8 cellular contexts compared by ENCODE assay signal in the genomic region with DNA sequence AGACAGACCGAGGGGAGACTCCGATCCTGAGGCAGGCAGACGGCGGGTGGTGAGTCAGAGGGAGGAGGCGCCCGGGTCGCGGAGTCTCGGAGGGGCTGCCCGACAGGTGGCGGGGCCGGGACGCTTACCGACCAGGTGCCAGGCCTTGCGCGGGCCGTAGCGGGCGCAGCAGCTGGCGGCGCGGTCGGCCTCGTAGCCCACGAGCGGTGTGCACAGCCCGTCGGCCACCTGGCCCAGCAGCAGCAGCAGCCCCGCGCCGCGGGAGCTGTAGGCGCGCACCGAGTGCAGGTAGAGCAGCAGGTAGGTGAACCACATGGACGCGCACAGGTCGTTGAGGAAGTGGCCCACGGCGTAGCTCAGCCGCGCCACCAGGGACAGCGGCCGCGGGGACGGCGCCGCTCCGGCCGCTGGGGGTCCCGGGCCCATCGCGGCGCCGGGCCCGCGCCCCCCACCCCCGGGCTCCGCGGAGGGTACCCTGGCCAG. TPM values are rescaled to one million over a fixed set of nuclear protein-coding genes. Genes with fewer than 3 reads are reported as not detected.
A peak's percentile ranks its signal among the peaks of the same experiment; 100 is the strongest.
DNase-seq lines count a peak whose midpoint lies in the region; ATAC-seq, FAIRE-seq and TF ChIP-seq lines count a peak whose summit lies in the region.

No MANE protein-coding gene starts in this region.

- H3K27ac Mint-ChIP-seq in activated B cell treated with CpG ODN at 0.5 μM for 24 hours = peak overlapping the region; percentile 81

- H3K14ac ChIP-seq in mesenchymal stem cell (ENCODE audit: low read length in 2 of 2) = peak overlapping the region in 1 of 2 experiments; percentile 100

- H3K27me3 ChIP-seq in mesenchymal stem cell (ENCODE audit: control insufficient read depth in 1 of 2, insufficient read depth in 1 of 2, low read length in 2 of 2) = no peaks in the 10 kb centered on the region

- DNase-seq in activated B cell treated with CpG ODN at 0.5 μM for 24 hours (peak; percentile 57), mesenchymal stem cell (peak; percentile 68), H54 (ENCODE audit: insufficient read length, low spot score) (no peak)
- peak; percentile 57 for DNase-seq in central memory CD4-positive, alpha-beta T cell
- DNase-seq in stimulated activated CD8-positive, alpha-beta memory T cell treated with anti-CD3 and anti-CD28 coated beads, Interleukin-7, amount 100 ng/mL, for 24 hours (ENCODE audit: low read depth) = peak; percentile 30

- H3K9me3 Mint-ChIP-seq in activated B cell treated with CpG ODN at 0.5 μM for 24 hours = no peaks in the 10 kb centered on the region

- no peak for TF ChIP-seq POLR2A in H54 (IDR thresholded peaks at IDR 0.05; ENCODE audit: low read depth, low read length)

- TF ChIP-seq CTCF in 22Rv1 (IDR thresholded peaks at IDR 0.05) (peak; percentile 31), activated B cell treated with CpG ODN at 0.5 μM for 24 hours (IDR thresholded peaks at IDR 0.05) (no peak)

- no peak overlapping the region for H4K8ac ChIP-seq in mesenchymal stem cell (ENCODE audit: low read length)

- no peak overlapping the region for H2BK5ac ChIP-seq in mesenchymal stem cell (ENCODE audit: low read depth, low read length, poor library complexity, severe bottlenecking)

- H3K4me1 ChIP-seq in mesenchymal stem cell (ENCODE audit: control insufficient read depth, insufficient read depth, low read depth, low read length) = peaks cover 42% of the 10 kb centered on the region

- no peak overlapping the region for H2AK5ac ChIP-seq in mesenchymal stem cell (ENCODE audit: low read length, severe bottlenecking)

- peak overlapping the region; percentile 98 for H3K4me2 ChIP-seq in mesenchymal stem cell (ENCODE audit: low read length, poor library complexity, severe bottlenecking)

- peak overlapping the region; percentile 81 to 82 for H3K4ac ChIP-seq in mesenchymal stem cell (ENCODE audit: low read depth in 1 of 2, low read length in 2 of 2)

- H3K79me1 ChIP-seq in mesenchymal stem cell (replicated peaks; ENCODE audit: low read length, poor library complexity, severe bottlenecking) = peaks cover 3% of the 10 kb centered on the region

- peak overlapping the region; percentile 71 for H3K27ac ChIP-seq in 22Rv1
- no peak overlapping the region for H3K27ac ChIP-seq in mesenchymal stem cell (ENCODE audit: low read length, poor library complexity, severe bottlenecking)

- H3K36me3 Mint-ChIP-seq in activated B cell treated with CpG ODN at 0.5 μM for 24 hours (ENCODE audit: low read depth) = peaks cover 6% of the 10 kb centered on the region

- POLR2A ChIA-PET in activated B cell treated with CpG ODN at 0.5 μM for 24 hours (lab: Charles Lee) = interaction anchor here (0.5 to 3.0 kb wide), 11 partner anchors 11 to 710 kb away, joined by 3 to 13 read pairs (median 3); a partner anchor contains a TSS

- peak overlapping the region; percentile 45 to 91 for H3K18ac ChIP-seq in mesenchymal stem cell (ENCODE audit: low read depth in 1 of 2, low read length in 2 of 2)

- peak overlapping the region; percentile 76 for H2AFZ ChIP-seq in mesenchymal stem cell (ENCODE audit: low read depth, low read length)

- H3K23ac ChIP-seq in mesenchymal stem cell (ENCODE audit: low read length in 2 of 2) = peak overlapping the region; percentile 81

- H3K4me3 ChIP-seq in mesenchymal stem cell (ENCODE audit: insufficient read depth in 1 of 2, low read depth in 1 of 2, low read length in 2 of 2) = peak overlapping the region; percentile 93 to 100

- CTCF ChIA-PET in activated B cell treated with CpG ODN at 0.5 μM for 24 hours (lab: Charles Lee) = interaction anchor here (1.0 to 6.0 kb wide), 3 partner anchors 11 to 109 kb away, joined by 3 to 37 read pairs (median 3); a partner anchor contains a TSS

- H3K9me3 ChIP-seq in mesenchymal stem cell (ENCODE audit: control insufficient read depth, low read length) = no peaks in the 10 kb centered on the region

- peak overlapping the region; percentile 80 for H4K91ac ChIP-seq in mesenchymal stem cell (ENCODE audit: low read length)

- intact Hi-C loops in activated B cell treated with CpG ODN at 0.5 μM for 24 hours (cut with micrococcal nuclease) = loop anchor here (1.0 to 10.0 kb wide), 6 partner anchors 15 to 508 kb away; a partner anchor contains a TSS

- peak overlapping the region; percentile 89 for H3K9ac ChIP-seq in mesenchymal stem cell (ENCODE audit: low read length)

- peak; percentile 12 for ATAC-seq in GM18907 (IDR thresholded peaks at IDR 0.05; ENCODE audit: unreplicated experiment)
- ATAC-seq in HG03469 (IDR thresholded peaks at IDR 0.05; ENCODE audit: unreplicated experiment) = peak; percentile 10
- peak; percentile 20 for ATAC-seq in activated B cell treated with CpG ODN at 0.5 μM for 24 hours (ENCODE audit: low read depth)

- 3% methylated on average over 13 of the region's 60 CpGs for WGBS in mesenchymal stem cell

- peaks cover 0 to 5% of the 10 kb centered on the region in 2 experiments for H3K36me3 ChIP-seq in mesenchymal stem cell (ENCODE audit: control insufficient read depth in 1 of 2, insufficient read depth in 2 of 2, low read depth in 1 of 2, low read length in 2 of 2)

- peak overlapping the region; percentile 61 for H2BK120ac ChIP-seq in mesenchymal stem cell (ENCODE audit: low read depth, low read length)

- no peaks in the 10 kb centered on the region for H3K27me3 Mint-ChIP-seq in activated B cell treated with CpG ODN at 0.5 μM for 24 hours

- FAIRE-seq in H54 (lab: Jason Lieb, UNC) = no peak

- no peak overlapping the region for H2BK15ac ChIP-seq in mesenchymal stem cell (ENCODE audit: low read depth, poor library complexity, severe bottlenecking)

- peak overlapping the region; percentile 89 for H3K4me3 Mint-ChIP-seq in activated B cell treated with CpG ODN at 0.5 μM for 24 hours

- H2BK12ac ChIP-seq in mesenchymal stem cell (ENCODE audit: low read length in 2 of 2) = no peak overlapping the region

- peaks cover 60% of the 10 kb centered on the region for H3K4me1 Mint-ChIP-seq in activated B cell treated with CpG ODN at 0.5 μM for 24 hours

RNA-seq across cellular contexts. Expression of a gene that starts 0.4 kb away (rescaled TPM):
- 59.2 and 76.9 TPM in 2 replicates for total RNA-seq in activated B cell treated with CpG ODN at 0.5 μM for 24 hours
- 108 TPM for polyA plus RNA-seq in mesenchymal stem cell (2013, experiment 1 of 2)
- 107 TPM for polyA plus RNA-seq in mesenchymal stem cell (2013, experiment 2 of 2)

RNA-seq across cellular contexts. Expression of a gene that starts 15.7 kb away (rescaled TPM):
- 46.0 and 51.0 TPM in 2 replicates for total RNA-seq in activated B cell treated with CpG ODN at 0.5 μM for 24 hours
- polyA plus RNA-seq in mesenchymal stem cell (2013, experiment 1 of 2) = 91.0 TPM
- 88.5 TPM for polyA plus RNA-seq in mesenchymal stem cell (2013, experiment 2 of 2)

RNA-seq across cellular contexts. Expression of a gene that starts 18.0 kb away (rescaled TPM):
- 7.1 and 8.1 TPM in 2 replicates for total RNA-seq in activated B cell treated with CpG ODN at 0.5 μM for 24 hours
- not detected for polyA plus RNA-seq in mesenchymal stem cell (2013, experiment 1 of 2)
- polyA plus RNA-seq in mesenchymal stem cell (2013, experiment 2 of 2) = not detected

RNA-seq across cellular contexts. Expression of a gene that starts 28.3 kb away (rescaled TPM):
- total RNA-seq in activated B cell treated with CpG ODN at 0.5 μM for 24 hours = 0.24 and 0.29 TPM in 2 replicates
- polyA plus RNA-seq in mesenchymal stem cell (2013, experiment 1 of 2) = 5.4 TPM
- polyA plus RNA-seq in mesenchymal stem cell (2013, experiment 2 of 2) = 5.2 TPM

RNA-seq across cellular contexts. Expression of a gene that starts 49.7 kb away (rescaled TPM):
- 0.39 and 0.47 TPM in 2 replicates for total RNA-seq in activated B cell treated with CpG ODN at 0.5 μM for 24 hours
- 6.8 TPM for polyA plus RNA-seq in mesenchymal stem cell (2013, experiment 1 of 2)
- 6.9 TPM for polyA plus RNA-seq in mesenchymal stem cell (2013, experiment 2 of 2)
